8 cellular contexts compared by ENCODE assay signal in the genomic region with DNA sequence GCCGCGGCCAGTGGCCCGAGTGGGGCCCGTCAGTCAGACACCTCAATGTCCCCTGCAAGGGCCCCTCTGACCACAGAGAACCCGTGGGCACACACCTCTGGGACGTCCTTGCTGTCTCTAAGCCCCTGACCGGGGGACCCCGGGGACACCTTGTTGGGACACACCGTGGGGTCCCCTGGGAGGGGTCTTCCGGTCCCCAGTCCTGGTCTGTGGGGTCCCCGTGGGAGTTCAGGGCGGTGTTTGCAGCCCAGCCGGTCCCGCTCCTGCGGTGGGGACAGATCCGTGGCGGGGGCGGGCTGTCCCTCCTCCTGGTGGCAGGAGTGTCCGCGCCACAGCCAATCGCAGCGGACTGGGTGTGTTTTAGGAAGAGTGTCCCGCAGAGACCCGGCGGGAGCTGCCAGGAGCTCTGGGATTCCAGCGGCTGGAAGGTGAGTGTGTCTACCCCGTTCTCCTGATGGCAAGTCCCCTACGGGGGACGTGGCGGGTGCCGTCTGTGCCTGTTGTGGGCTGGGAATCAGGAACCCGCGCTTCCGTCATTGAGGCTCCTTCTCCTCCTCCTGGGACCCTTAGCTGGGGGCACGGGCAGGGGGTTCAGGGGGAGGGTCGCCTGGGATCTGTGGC. TPM values are rescaled to one million over a fixed set of nuclear protein-coding genes. Genes with fewer than 3 reads are reported as not detected.
A peak's percentile ranks its signal among the peaks of the same experiment; 100 is the strongest.
DNase-seq lines count a peak whose midpoint lies in the region; ATAC-seq, FAIRE-seq and TF ChIP-seq lines count a peak whose summit lies in the region.

No MANE protein-coding gene starts in this region.

- H2AFZ ChIP-seq in osteoblast (ENCODE audit: low read length) = peak overlapping the region; percentile 84

- peak overlapping the region; percentile 92 for H3K4me2 ChIP-seq in osteoblast (ENCODE audit: insufficient read depth, low read length)

- WGBS in HUES64 = under 1% methylated on average over 36 of the region's 36 CpGs

- FAIRE-seq in frontal cortex (lab: Jason Lieb, UNC) = no peak

- peaks cover 2% of the 10 kb centered on the region for H4K20me1 ChIP-seq in osteoblast (ENCODE audit: insufficient read depth, low read length)

- peaks cover 12% of the 10 kb centered on the region for H3K79me2 ChIP-seq in osteoblast (ENCODE audit: insufficient read depth, low read length)

- H3K36me3 ChIP-seq in HUES64 (ENCODE audit: insufficient read depth, low read length) = no peaks in the 10 kb centered on the region
- no peaks in the 10 kb centered on the region for H3K36me3 ChIP-seq in osteoblast (ENCODE audit: insufficient read depth, low read length)

- peak overlapping the region; percentile 33 for H3K9ac ChIP-seq in HUES64 (ENCODE audit: low read depth, low read length)

- peak; percentile 70 for ATAC-seq in GM19467 (IDR thresholded peaks at IDR 0.05; ENCODE audit: unreplicated experiment)

- H3K27me3 ChIP-seq in HUES64 (ENCODE audit: insufficient read depth, low read length) (peaks cover 9% of the 10 kb centered on the region; the same call in 1 of the 2 replicates), osteoblast (ENCODE audit: insufficient read depth, low read length) (no peaks in the 10 kb centered on the region)

- TF ChIP-seq CTCF in osteoblast (IDR thresholded peaks at IDR 0.05; ENCODE audit: extremely low read depth, low read depth, low read length) = no peak

- peaks cover 6% of the 10 kb centered on the region; the same call in 1 of the 2 replicates for H3K4me1 ChIP-seq in HUES64 (ENCODE audit: insufficient read depth, low read length)
- H3K4me1 ChIP-seq in osteoblast (ENCODE audit: insufficient read depth, low read length) = peaks cover 8% of the 10 kb centered on the region

- no peaks in the 10 kb centered on the region for H3K9me3 ChIP-seq in HUES64 (ENCODE audit: insufficient read depth, low read depth, low read length)
- H3K9me3 ChIP-seq in osteoblast (ENCODE audit: low read depth, low read length) = no peaks in the 10 kb centered on the region

- peak; percentile 82 for DNase-seq in Ammon's horn (ENCODE audit: low spot score)
- peak; percentile 65 to 68 for DNase-seq in activated T-cell treated with anti-CD3 and anti-CD28 coated beads, Interleukin-2, amount 50 U/mL, for 48 hours
- peak; percentile 60 to 88 for DNase-seq in frontal cortex (ENCODE audit: low spot score in 2 of 2)
- peak; percentile 97 for DNase-seq in osteoblast (ENCODE audit: insufficient read length, low spot score, missing footprints)
- no peak for DNase-seq in NCI-H187 (lab: John Stamatoyannopoulos, UW)
- no peak for DNase-seq in NK-92 treated with Interleukin-12 subunit alpha and Interleukin-12 subunit beta, amount 100 ng/mL, for 24 hours (lab: John Stamatoyannopoulos, UW)

- peak overlapping the region; percentile 63 for H3K4me3 ChIP-seq in HUES64 (ENCODE audit: low read length)
- peak overlapping the region; percentile 88 for H3K4me3 ChIP-seq in osteoblast (ENCODE audit: insufficient read depth, low read length)

- H3K27ac ChIP-seq in HUES64 (ENCODE audit: low read depth, low read length) (no peak overlapping the region; the same call in 1 of the 2 replicates), osteoblast (ENCODE audit: low read depth, low read length) (peak overlapping the region; percentile 84)

RNA-seq across cellular contexts. Expression of a gene that starts 5.1 kb away (rescaled TPM):
- 65.8 TPM for polyA plus RNA-seq in HUES64 (2013, experiment 1 of 2)
- 64.9 TPM for polyA plus RNA-seq in HUES64 (2013, experiment 2 of 2)
- total RNA-seq in frontal cortex = 14.7 TPM
- total RNA-seq in osteoblast = 3.3 and 4.1 TPM in 2 replicates

RNA-seq across cellular contexts. Expression of a gene that starts 42.5 kb away (rescaled TPM):
- 46.4 TPM for polyA plus RNA-seq in HUES64 (2013, experiment 1 of 2)
- 44.4 TPM for polyA plus RNA-seq in HUES64 (2013, experiment 2 of 2)
- total RNA-seq in frontal cortex (23.6 TPM), osteoblast (34.2 and 34.4 TPM in 2 replicates)

Comparison
In these comparisons a context has a peak if more than half of its experiments do, and no peak if none do; other contexts are left out.
1. DNase-seq: peak in Ammon's horn (single experiment), activated T-cell treated with anti-CD3 and anti-CD28 coated beads, Interleukin-2, amount 50 U/mL, for 48 hours (2 of 2), frontal cortex (2 of 2) and osteoblast (single experiment); none in NCI-H187 (0 of 2) and NK-92 treated with Interleukin-12 subunit alpha and Interleukin-12 subunit beta, amount 100 ng/mL, for 24 hours (single experiment).